1 cellular context compared by ENCODE assay signal in the genomic region with DNA sequence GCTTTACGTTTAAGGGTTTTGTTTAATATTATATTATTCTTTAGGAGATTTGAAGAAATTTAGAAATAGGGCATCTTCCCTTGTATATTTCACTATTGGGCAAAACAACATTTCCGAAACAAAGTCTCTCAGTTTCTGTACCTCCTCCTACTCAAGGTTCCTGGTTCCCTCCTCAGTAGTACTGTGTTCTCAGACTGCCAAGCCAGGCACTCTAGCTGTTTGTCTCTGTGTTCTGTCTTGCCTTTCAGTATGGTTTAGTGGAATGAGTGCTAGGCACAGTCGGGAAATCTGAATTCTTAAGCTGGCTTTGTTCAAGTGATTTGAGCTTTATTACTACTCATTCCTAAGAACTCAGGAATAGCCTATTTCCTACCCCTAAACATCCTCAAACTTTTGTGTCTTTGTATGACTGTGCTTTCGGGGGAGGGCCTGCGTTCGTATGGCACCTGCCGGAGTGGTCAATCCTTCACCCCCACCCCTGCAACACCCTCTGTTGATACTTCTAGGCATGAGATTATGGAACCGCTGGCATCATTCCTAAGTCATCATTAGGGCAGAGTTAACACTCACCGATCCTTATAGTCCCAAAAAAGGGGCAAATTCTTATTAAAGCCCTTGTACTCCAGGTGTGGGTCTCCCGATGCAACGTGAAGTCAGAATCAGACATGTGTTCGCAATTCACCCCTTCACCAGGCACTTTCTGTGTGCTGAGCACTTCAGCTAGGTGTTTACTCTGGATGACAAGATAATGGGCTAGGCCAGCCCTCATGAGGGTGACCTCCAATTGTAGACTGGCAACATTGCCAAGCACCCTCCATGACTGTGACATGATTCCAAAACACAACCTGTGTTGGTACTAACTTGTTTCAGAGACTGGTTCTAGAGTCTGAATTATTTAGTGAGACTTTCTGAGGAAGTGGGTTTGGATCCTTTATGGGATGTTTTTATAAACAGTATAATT.
TF ChIP-seq lines count a peak whose summit lies in the region.

No MANE protein-coding gene starts in this region.

TF ChIP-seq in H1, 55 proteins besides CTCF, POLR2A, EP300 and RAD21:
- TF ChIP-seq CHD2 (IDR thresholded peaks at IDR 0.05; ENCODE audit: low read length) (no peak), KDM5A (IDR thresholded peaks at IDR 0.05; ENCODE audit: low read length) (no peak), SP4 (IDR thresholded peaks at IDR 0.05; ENCODE audit: low read length) (no peak), RNF2 (IDR thresholded peaks at IDR 0.05; ENCODE audit: borderline replicate concordance, low read depth, low read length, missing control alignments, poor library complexity, severe bottlenecking) (no peak), BRCA1 (IDR thresholded peaks at IDR 0.05; ENCODE audit: low read depth, low read length) (no peak), MAFK (IDR thresholded peaks at IDR 0.05; ENCODE audit: low read depth, low read length) (no peak), HDAC2 (IDR thresholded peaks at IDR 0.05; ENCODE audit: borderline replicate concordance in 1 of 2, low read depth in 2 of 2, low read length in 2 of 2) (no peak), NRF1 (IDR thresholded peaks at IDR 0.05; ENCODE audit: low read depth, low read length) (no peak), CBX8 (IDR thresholded peaks at IDR 0.05; ENCODE audit: borderline replicate concordance, low read depth, low read length) (no peak), GTF2F1 (IDR thresholded peaks at IDR 0.05; ENCODE audit: borderline replicate concordance, low read depth, low read length) (no peak), SP1 (IDR thresholded peaks at IDR 0.05; ENCODE audit: low read depth, low read length) (no peak)
- TF ChIP-seq, protein P1, sequence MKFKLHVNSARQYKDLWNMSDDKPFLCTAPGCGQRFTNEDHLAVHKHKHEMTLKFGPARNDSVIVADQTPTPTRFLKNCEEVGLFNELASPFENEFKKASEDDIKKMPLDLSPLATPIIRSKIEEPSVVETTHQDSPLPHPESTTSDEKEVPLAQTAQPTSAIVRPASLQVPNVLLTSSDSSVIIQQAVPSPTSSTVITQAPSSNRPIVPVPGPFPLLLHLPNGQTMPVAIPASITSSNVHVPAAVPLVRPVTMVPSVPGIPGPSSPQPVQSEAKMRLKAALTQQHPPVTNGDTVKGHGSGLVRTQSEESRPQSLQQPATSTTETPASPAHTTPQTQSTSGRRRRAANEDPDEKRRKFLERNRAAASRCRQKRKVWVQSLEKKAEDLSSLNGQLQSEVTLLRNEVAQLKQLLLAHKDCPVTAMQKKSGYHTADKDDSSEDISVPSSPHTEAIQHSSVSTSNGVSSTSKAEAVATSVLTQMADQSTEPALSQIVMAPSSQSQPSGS (IDR thresholded peaks at IDR 0.05; ENCODE audit: low read length): no peak
- TF ChIP-seq, protein P2, sequence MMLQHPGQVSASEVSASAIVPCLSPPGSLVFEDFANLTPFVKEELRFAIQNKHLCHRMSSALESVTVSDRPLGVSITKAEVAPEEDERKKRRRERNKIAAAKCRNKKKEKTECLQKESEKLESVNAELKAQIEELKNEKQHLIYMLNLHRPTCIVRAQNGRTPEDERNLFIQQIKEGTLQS (IDR thresholded peaks at IDR 0.05; ENCODE audit: insufficient read depth, low read depth, low read length): no peak
